18 cellular contexts compared by ENCODE assay signal in genomic region chr22:34914871-34915270, GRCh38.
"Had no signal": no experiment of that assay in that cellular context is flagged by ENCODE, and none has a peak within 500 bp of the region (broad histone marks: within the 10 kb centered on the region; RNA-seq: fewer than 3 reads in every experiment).

No MANE protein-coding gene starts in this region.

- H3K9me3 ChIP-seq: heart left ventricle, lower lobe of right lung, prostate gland, right lobe of liver, testis had no signal

- ATAC-seq: heart left ventricle; lower lobe of right lung; naive thymus-derived CD8-positive, alpha-beta T cell; right lobe of liver; T-cell had no signal

- H3K4me1 ChIP-seq: heart left ventricle, lower lobe of right lung, prostate gland, right lobe of liver, testis had no signal

- DNase-seq: activated B cell treated with CpG ODN at 0.5 μM for 24 hours; activated CD4-positive, alpha-beta T cell treated with anti-CD3 and anti-CD28 coated beads, Interleukin-2, amount 50 U/mL, for 1 hour; activated naive CD4-positive, alpha-beta T cell treated with anti-CD3 and anti-CD28 coated beads, Interleukin-2, amount 10 ng/mL, durations not matched to agents 7 days and 5 days; activated T-cell treated with anti-CD3 and anti-CD28 coated beads for 4 hours; central memory CD4-positive, alpha-beta T cell; cortex of kidney; effector CD8-positive, alpha-beta T cell; heart left ventricle; kidney glomerular epithelial cell; lower lobe of right lung; naive thymus-derived CD8-positive, alpha-beta T cell; occipital lobe; right lobe of liver; stimulated activated CD4-positive, alpha-beta T cell treated with anti-CD3 and anti-CD28 coated beads, Interleukin-12 subunit alpha, Interleukin-12 subunit beta, amount 100 ng/mL, for 4 hours; T-cell; T1000; testis had no signal

- H3K4me3 ChIP-seq: heart left ventricle, lower lobe of right lung, prostate gland, right lobe of liver, testis had no signal

- H3K27me3 ChIP-seq: right lobe of liver, testis had no signal

- H3K36me3 ChIP-seq: heart left ventricle, lower lobe of right lung, prostate gland, right lobe of liver had no signal

- H3K27ac ChIP-seq: heart left ventricle, lower lobe of right lung, prostate gland, right lobe of liver, testis had no signal
